Comparison of ENCODE assay signal across 8 cellular contexts in the genomic region with DNA sequence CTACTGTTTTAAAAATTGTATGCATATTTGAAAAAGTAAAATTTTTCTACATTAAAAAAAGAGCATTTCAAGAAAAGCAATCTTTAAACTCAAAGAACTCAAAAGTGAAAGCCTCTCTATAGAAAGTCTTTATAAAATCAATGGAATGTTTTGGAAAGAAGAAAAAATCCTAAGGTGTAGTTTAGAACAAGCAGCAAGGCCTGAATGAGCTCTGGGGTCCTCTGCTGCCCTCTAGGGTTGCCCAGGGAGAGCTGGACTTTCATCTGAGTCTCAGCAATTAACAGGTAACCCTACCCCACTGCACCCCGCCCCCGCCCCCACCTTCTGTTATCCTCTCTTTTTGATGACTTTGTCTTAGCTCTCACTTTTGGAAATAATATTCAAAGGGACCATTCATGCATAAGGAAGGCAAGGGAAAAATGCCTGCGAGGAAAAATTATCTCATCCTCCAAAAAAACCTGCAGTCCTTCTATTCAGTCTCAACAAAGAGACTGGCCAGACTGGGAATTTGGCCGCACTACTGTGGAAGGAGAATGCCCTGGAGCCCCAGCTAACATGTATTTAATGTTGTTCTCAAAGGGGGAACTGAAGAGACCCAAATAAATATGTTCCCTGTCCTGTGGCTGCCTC. TPM values are rescaled to one million over a fixed set of nuclear protein-coding genes. Genes with fewer than 3 reads are reported as not detected.
DNase-seq lines count a peak whose midpoint lies in the region; ATAC-seq and TF ChIP-seq lines count a peak whose summit lies in the region.

No MANE protein-coding gene starts in this region.

- TF ChIP-seq CTCF in IMR-90 (conservative IDR thresholded peaks at IDR 0.05; ENCODE audit: low read depth, low read length) = peak; percentile 59
- TF ChIP-seq CTCF in SK-N-SH (IDR thresholded peaks at IDR 0.05) = peak; percentile 79
- peak in 55 of 56 donors; percentile 28 to 72 (median 55) for TF ChIP-seq CTCF in dorsolateral prefrontal cortex (IDR thresholded peaks at IDR 0.05 in 54 of 56, conservative IDR thresholded peaks at IDR 0.05 in 2 of 56; ENCODE audit: low read depth in 1 of 56, partially characterized antibody in 56 of 56)

- dilution Hi-C loops in IMR-90 (cut with HindIII; ENCODE audit: low sequenced_read_pairs, unreplicated experiment) = no loop called here

- no peaks in the 10 kb centered on the region for H3K27me3 Mint-ChIP-seq in memory B cell
- no peaks in the 10 kb centered on the region for H3K27me3 Mint-ChIP-seq in T-helper 2 cell treated with Interferon-gamma antibody and Interleukin-4, amounts not matched to agents 5 μg/mL and 100 μg/mL, for 36 hours (ENCODE audit: low read depth)

- H3K9me3 ChIP-seq in IMR-90 (ENCODE audit: control insufficient read depth, insufficient read depth, low read length) (no peaks in the 10 kb centered on the region), SK-N-SH (no peaks in the 10 kb centered on the region)

- H4K91ac ChIP-seq in IMR-90 (ENCODE audit: insufficient read depth, low read depth, low read length) = no peak overlapping the region

- no peak overlapping the region for H3K14ac ChIP-seq in IMR-90 (replicated peaks; ENCODE audit: low read depth, low read length)

- H2BK120ac ChIP-seq in IMR-90 (ENCODE audit: low read depth, low read length) = no peak overlapping the region

- H3K79me1 ChIP-seq in IMR-90 (ENCODE audit: low read depth in 1 of 2, low read length in 2 of 2) = peaks cover 0 to 4% of the 10 kb centered on the region in 2 experiments; a peak in 2 of 4 replicates

- WGBS in IMR-90 (ENCODE audit: extremely low coverage in 2 of 2, insufficient read length in 1 of 2), 2 experiments = no CpG with 5 or more reads among the region's 4 CpGs
- 40% methylated on average over 4 of the region's 4 CpGs for WGBS in SK-N-SH (ENCODE audit: low lambda C conversion rate)

- H3K18ac ChIP-seq in IMR-90 (ENCODE audit: low read depth, low read length) = no peak overlapping the region

- POLR2A ChIA-PET in IMR-90 (lab: Charles Lee; ENCODE audit: unreplicated experiment) = no interaction called here
- POLR2A ChIA-PET in SK-N-SH (lab: Yijun Ruan, JAX) = interaction anchor here (0.9 kb wide), 1 partner anchor 53 kb away, joined by 3 read pairs; the partner anchor contains the start of gene TPT1

- no peak overlapping the region for H2AK9ac ChIP-seq in IMR-90 (replicated peaks; ENCODE audit: low read depth, low read length, poor library complexity)

- peaks cover 28% of the 10 kb centered on the region for H3K36me3 Mint-ChIP-seq in memory B cell
- peaks cover 57% of the 10 kb centered on the region for H3K36me3 Mint-ChIP-seq in T-helper 2 cell treated with Interferon-gamma antibody and Interleukin-4, amounts not matched to agents 5 μg/mL and 100 μg/mL, for 36 hours (ENCODE audit: low read depth)

- H4K20me1 ChIP-seq in IMR-90 (ENCODE audit: insufficient read depth, low read length) (no peaks in the 10 kb centered on the region; the same call in 1 of the 2 replicates), SK-N-SH (ENCODE audit: insufficient read depth) (no peaks in the 10 kb centered on the region)

- CTCF ChIA-PET in IMR-90 (lab: Yijun Ruan, JAX) = interaction anchor here (0.9 to 1.7 kb wide), 3 partner anchors 18 to 24 kb away, joined by 3 to 8 read pairs (median 3); partner anchors contain the start of gene SLC25A30
- CTCF ChIA-PET in SK-N-SH (lab: Yijun Ruan, JAX) = interaction anchor here (0.6 to 3.2 kb wide), 29 partner anchors 9 to 932 kb away, joined by 3 to 19 read pairs (median 4); partner anchors contain the start of genes SLC25A30 and TPT1

- no peaks in the 10 kb centered on the region; the same call in 1 of the 2 replicates for H3K79me2 ChIP-seq in SK-N-SH (ENCODE audit: insufficient read depth)

- H3K9me2 ChIP-seq in SK-N-SH = no peaks in the 10 kb centered on the region

- no peak overlapping the region for H3K4me3 Mint-ChIP-seq in memory B cell
- no peak overlapping the region for H3K4me3 Mint-ChIP-seq in T-helper 2 cell treated with Interferon-gamma antibody and Interleukin-4, amounts not matched to agents 5 μg/mL and 100 μg/mL, for 36 hours

- no peak overlapping the region for H3K27ac Mint-ChIP-seq in memory B cell
- H3K27ac Mint-ChIP-seq in T-helper 2 cell treated with Interferon-gamma antibody and Interleukin-4, amounts not matched to agents 5 μg/mL and 100 μg/mL, for 36 hours = no peak overlapping the region

- H2AK5ac ChIP-seq in IMR-90 (ENCODE audit: low read depth, low read length) = no peak overlapping the region

- H2BK15ac ChIP-seq in IMR-90 (ENCODE audit: low read depth, low read length) = no peak overlapping the region

- peaks cover 11% of the 10 kb centered on the region for H3F3A ChIP-seq in SK-N-SH (replicated peaks; ENCODE audit: insufficient read depth)

- no TSS peak for BruUV-seq in IMR-90 (replicated peaks; lab: Mats Ljungman, UMichigan)

- no peak overlapping the region for H4K8ac ChIP-seq in IMR-90 (ENCODE audit: low read depth in 2 of 2, low read length in 2 of 2)

- H3K4me2 ChIP-seq in IMR-90 (ENCODE audit: low read depth, low read length) = no peak overlapping the region
- no peak overlapping the region for H3K4me2 ChIP-seq in SK-N-SH

- H3K4me1 ChIP-seq in IMR-90 (ENCODE audit: control insufficient read depth, insufficient read depth, low read length) (peaks cover 8% of the 10 kb centered on the region), SK-N-SH (ENCODE audit: control insufficient read depth in 1 of 2, insufficient read depth in 2 of 2, low read depth in 1 of 2, low read length in 1 of 2) (no peaks in the 10 kb centered on the region; a peak in 1 of 4 replicates)

- TF ChIP-seq RAD21 in IMR-90 (IDR thresholded peaks at IDR 0.05; ENCODE audit: low read length) (peak; percentile 56), SK-N-SH (IDR thresholded peaks at IDR 0.05; ENCODE audit: low read length) (peak; percentile 73)

- no peak for TF ChIP-seq POLR2A in IMR-90 (IDR thresholded peaks at IDR 0.05; ENCODE audit: low read depth, low read length)

- intact Hi-C loops in IMR-90 (cut with micrococcal nuclease) = loop anchor here (2.0 kb wide), 1 partner anchor 71 kb away; the partner anchor contains the start of gene COG3
- intact Hi-C loops in dorsolateral prefrontal cortex (cut with DNase I) = loop anchor here in 1 of 2 donors (5.0 kb wide), 1 partner anchor 417 kb away; no protein-coding TSS in a partner anchor

- H2BK5ac ChIP-seq in IMR-90 (ENCODE audit: low read depth, low read length, poor library complexity, severe bottlenecking) = no peak overlapping the region

- H3K9me3 Mint-ChIP-seq in memory B cell = no peaks in the 10 kb centered on the region
- H3K9me3 Mint-ChIP-seq in T-helper 2 cell treated with Interferon-gamma antibody and Interleukin-4, amounts not matched to agents 5 μg/mL and 100 μg/mL, for 36 hours = no peaks in the 10 kb centered on the region

- H3K4me1 Mint-ChIP-seq in memory B cell = peaks cover 6% of the 10 kb centered on the region
- peaks cover 36% of the 10 kb centered on the region for H3K4me1 Mint-ChIP-seq in T-helper 2 cell treated with Interferon-gamma antibody and Interleukin-4, amounts not matched to agents 5 μg/mL and 100 μg/mL, for 36 hours (ENCODE audit: low read depth)

- H3K27me3 ChIP-seq in IMR-90 (ENCODE audit: control insufficient read depth, insufficient read depth, low read length) (no peaks in the 10 kb centered on the region), SK-N-SH (ENCODE audit: insufficient read depth) (no peaks in the 10 kb centered on the region), dorsolateral prefrontal cortex (no peaks in the 10 kb centered on the region)

- H3K4me3 ChIP-seq in IMR-90 (ENCODE audit: insufficient read depth, low read depth, low read length) = no peak overlapping the region
- H3K4me3 ChIP-seq in SK-N-SH (ENCODE audit: low read depth in 2 of 2, low read length in 1 of 2) = no peak overlapping the region
- H3K4me3 ChIP-seq in dorsolateral prefrontal cortex = no peak overlapping the region

- DNase-seq in NCI-H526 (lab: John Stamatoyannopoulos, UW) (peak; percentile 56 to 85), NCI-H526 treated with DMSO at 0.1 percent for 48 hours (lab: John Stamatoyannopoulos, UW) (no peak), IMR-90 (peak; percentile 54), SK-N-SH (peak; percentile 81), dorsolateral prefrontal cortex (peak in 7 of 10 donors; percentile 43 to 53 (median 49)), memory B cell (ENCODE audit: low spot score in 2 of 2) (no peak), NCI-H774 (lab: John Stamatoyannopoulos, UW) (no peak)
- no peak for DNase-seq in T-helper 2 cell treated with Interferon-gamma antibody and Interleukin-4, amounts not matched to agents 5 μg/mL and 100 μg/mL, for 36 hours (ENCODE audit: low spot score)

- H3K9me1 ChIP-seq in IMR-90 (ENCODE audit: insufficient read depth, low read length) = peaks cover 15% of the 10 kb centered on the region; the same call in 1 of the 2 replicates

- no peak overlapping the region for H2BK20ac ChIP-seq in IMR-90 (ENCODE audit: low read depth, low read length)

- H3K4ac ChIP-seq in IMR-90 (ENCODE audit: low read depth, low read length) = no peak overlapping the region

- H3K9ac ChIP-seq in IMR-90 (ENCODE audit: low read depth, low read length) (no peak overlapping the region), SK-N-SH (no peak overlapping the region)

- ATAC-seq in IMR-90 (ENCODE audit: low read depth) (peak; percentile 60; the same call in 1 of the 2 replicates), memory B cell (ENCODE audit: low read depth) (peak; percentile 66)

- no peak overlapping the region for H3K23ac ChIP-seq in IMR-90 (ENCODE audit: low read depth, low read length)

- no peak overlapping the region for H3K27ac ChIP-seq in IMR-90 (ENCODE audit: insufficient read depth, low read length)
- no peak overlapping the region for H3K27ac ChIP-seq in SK-N-SH (ENCODE audit: low read depth in 2 of 2, low read length in 1 of 2)
- H3K27ac ChIP-seq in dorsolateral prefrontal cortex = peak overlapping the region in 2 of 59 donors; percentile 1 to 18

- H3K36me3 ChIP-seq in IMR-90 (ENCODE audit: control insufficient read depth, insufficient read depth, low read length) = peaks cover 11% of the 10 kb centered on the region
- H3K36me3 ChIP-seq in SK-N-SH (replicated peaks in 1 of 2; ENCODE audit: control insufficient read depth in 1 of 2, insufficient read depth in 2 of 2, low read length in 1 of 2) = peaks cover 20 to 34% of the 10 kb centered on the region in 2 experiments

- in situ Hi-C loops in IMR-90 (cut with MboI; ENCODE audit: low sequenced_read_pairs) = no loop called here

- no peak overlapping the region for H3K56ac ChIP-seq in IMR-90 (ENCODE audit: extremely low read depth, insufficient read depth, low read length)

- H2AFZ ChIP-seq in IMR-90 (replicated peaks; ENCODE audit: low read length, poor library complexity) (no peak overlapping the region), SK-N-SH (ENCODE audit: low read depth) (no peak overlapping the region)

- no peak overlapping the region for H4K5ac ChIP-seq in IMR-90 (ENCODE audit: low read depth, low read length)

- no peak for TF ChIP-seq EP300 in SK-N-SH (IDR thresholded peaks at IDR 0.05; ENCODE audit: borderline replicate concordance in 1 of 2, low read depth in 1 of 2, low read length in 1 of 2)

RNA-seq across cellular contexts. Expression of gene SLC25A30, which starts 24.1 kb away (rescaled TPM):
- total RNA-seq in IMR-90 (2012; rRNA removed) (15.3 and 19.4 TPM in 2 replicates), dorsolateral prefrontal cortex (10 to 100 TPM in 105 of 120 experiments, 1 to 10 TPM in 15; 7.9 to 24.9 (median 13.0) TPM)
- polyA plus RNA-seq in IMR-90 (2012; rRNA removed) (8.9 and 9.9 TPM in 2 replicates), SK-N-SH (2012; rRNA removed) (9.6 and 13.9 TPM in 2 replicates)
- 2.1 and 4.5 TPM in 2 replicates for polyA plus RNA-seq in IMR-90 (2012; cell fraction: cytosol; rRNA removed)
- polyA plus RNA-seq in IMR-90 (2012; cell fraction: nucleus; rRNA removed; ENCODE audit: low replicate concordance) = 1.4 and 9.6 TPM in 2 replicates
- 11.8 and 13.8 TPM in 2 replicates for polyA plus RNA-seq in SK-N-SH (2012; cell fraction: cytosol; rRNA removed)
- polyA plus RNA-seq in SK-N-SH (2012; cell fraction: nucleus; rRNA removed) = 7.0 and 14.1 TPM in 2 replicates

RNA-seq across cellular contexts. Expression of gene TPT1, which starts 53.1 kb away (rescaled TPM):
- total RNA-seq in IMR-90 (2012; rRNA removed) (1,663 and 1,699 TPM in 2 replicates), dorsolateral prefrontal cortex (1,000 to 10,000 TPM in 26 of 120 experiments, 100 to 1,000 TPM in 94; 620 to 1,435 (median 896) TPM)
- polyA plus RNA-seq in IMR-90 (2012; rRNA removed) (2,407 and 2,665 TPM in 2 replicates), SK-N-SH (2012; rRNA removed) (1,919 and 2,653 TPM in 2 replicates)
- 1,735 and 3,996 TPM in 2 replicates for polyA plus RNA-seq in IMR-90 (2012; cell fraction: cytosol; rRNA removed)
- polyA plus RNA-seq in IMR-90 (2012; cell fraction: nucleus; rRNA removed; ENCODE audit: low replicate concordance) = 731 and 1,213 TPM in 2 replicates
- 3,224 and 4,461 TPM in 2 replicates for polyA plus RNA-seq in SK-N-SH (2012; cell fraction: cytosol; rRNA removed)
- 453 and 593 TPM in 2 replicates for polyA plus RNA-seq in SK-N-SH (2012; cell fraction: nucleus; rRNA removed)

Comparison
In these comparisons a context has a peak if more than half of its experiments do, and no peak if none do; other contexts are left out.
1. DNase-seq: peak in NCI-H526 (2 of 2), IMR-90 (single experiment), SK-N-SH (single experiment) and dorsolateral prefrontal cortex (7 of 10); none in NCI-H526 treated with DMSO at 0.1 percent for 48 hours (single experiment), memory B cell (0 of 2), NCI-H774 (single experiment) and T-helper 2 cell treated with Interferon-gamma antibody and Interleukin-4, amounts not matched to agents 5 μg/mL and 100 μg/mL, for 36 hours (single experiment).
2. Peak in every context shown above with its lines, with median percentiles within 50 percentile points of each other: CTCF ChIP-seq.